In genomic region chr9:35760651-35761050, GRCh38 we compare ENCODE assay signal across 16 cellular contexts. TPM values are rescaled to one million over a fixed set of nuclear protein-coding genes. Genes with fewer than 3 reads are reported as not detected.
DNase-seq lines count a peak whose midpoint lies in the region; ATAC-seq, FAIRE-seq and TF ChIP-seq lines count a peak whose summit lies in the region.
"Had no signal": no experiment of that assay in that cellular context is flagged by ENCODE, and none has a peak within 500 bp of the region (broad histone marks: within the 10 kb centered on the region; RNA-seq: fewer than 3 reads in every experiment).

No MANE protein-coding gene starts in this region.

- H3K4me1 ChIP-seq in left ventricle myocardium inferior = peaks cover 30% of the 10 kb centered on the region
- peaks cover 20% of the 10 kb centered on the region for H3K4me1 ChIP-seq in MM.1S (ENCODE audit: low read length)
- H3K4me1 ChIP-seq: foreskin keratinocyte, prostate gland had no signal

- peaks cover 13% of the 10 kb centered on the region; the same call in 1 of the 2 replicates for H3F3A ChIP-seq in MM.1S (ENCODE audit: insufficient read depth, low read length)

- H3K4me1 Mint-ChIP-seq in activated B cell treated with CpG ODN at 0.5 μM for 24 hours (peaks cover 55% of the 10 kb centered on the region), type B pancreatic cell (ENCODE audit: unreplicated experiment) (peaks cover 11% of the 10 kb centered on the region)
- peaks cover 34% of the 10 kb centered on the region for H3K4me1 Mint-ChIP-seq in activated CD4-positive, alpha-beta T cell treated with anti-CD3 and anti-CD28 coated beads for 36 hours

- H4K20me1 ChIP-seq in MM.1S (ENCODE audit: insufficient read depth, low read length) = no peaks in the 10 kb centered on the region

- TF ChIP-seq CTCF in left ventricle myocardium inferior (IDR thresholded peaks at IDR 0.05; ENCODE audit: borderline replicate concordance) (no peak), activated B cell treated with CpG ODN at 0.5 μM for 24 hours (IDR thresholded peaks at IDR 0.05) (no peak), type B pancreatic cell (conservative IDR thresholded peaks at IDR 0.05) (no peak), MM.1S (IDR thresholded peaks at IDR 0.05; ENCODE audit: low read length) (no peak)

- H3K79me2 ChIP-seq in MM.1S (ENCODE audit: low read length) = peaks cover 69% of the 10 kb centered on the region

- CTCF ChIA-PET in activated B cell treated with CpG ODN at 0.5 μM for 24 hours (lab: Charles Lee) = interaction anchor here (0.8 to 2.1 kb wide), 3 partner anchors 22 to 66 kb away, joined by 3 to 7 read pairs (median 3); no protein-coding TSS in a partner anchor
- CTCF ChIA-PET in activated CD4-positive, alpha-beta T cell treated with anti-CD3 and anti-CD28 coated beads for 36 hours (lab: Charles Lee) = interaction anchor here (0.8 to 3.5 kb wide), 9 partner anchors 12 to 882 kb away, joined by 3 to 9 read pairs (median 5); no protein-coding TSS in a partner anchor

- DNase-seq in left ventricle myocardium inferior (no peak), Right ventricle myocardium superior (no peak), activated B cell treated with CpG ODN at 0.5 μM for 24 hours (no peak), type B pancreatic cell (ENCODE audit: extremely low spot score, unreplicated experiment) (no peak), MM.1S (no peak), HCEC 1CT (no peak)
- DNase-seq in activated CD4-positive, alpha-beta T cell treated with anti-CD3 and anti-CD28 coated beads for 36 hours = no peak
- DNase-seq: cerebellar nuclear complex, foreskin keratinocyte, NCI-H2107 had no signal

- H3K27ac ChIP-seq in left ventricle myocardium inferior (replicated peaks) = peak overlapping the region; percentile 5
- no peak overlapping the region for H3K27ac ChIP-seq in MM.1S (ENCODE audit: low read length)
- H3K27ac ChIP-seq: foreskin keratinocyte, prostate gland had no signal

- H3K27me3 ChIP-seq in left ventricle myocardium inferior (ENCODE audit: low read depth) = no peaks in the 10 kb centered on the region
- no peaks in the 10 kb centered on the region for H3K27me3 ChIP-seq in MM.1S (replicated peaks; ENCODE audit: insufficient read depth, low read length)
- H3K27me3 ChIP-seq: foreskin keratinocyte had no signal

- no peaks in the 10 kb centered on the region for H3K9me3 ChIP-seq in left ventricle myocardium inferior (replicated peaks)
- H3K9me3 ChIP-seq in MM.1S (replicated peaks; ENCODE audit: insufficient read depth, low read length) = no peaks in the 10 kb centered on the region
- H3K9me3 ChIP-seq: prostate gland had no signal

- peaks cover 11% of the 10 kb centered on the region for H3K36me3 Mint-ChIP-seq in activated B cell treated with CpG ODN at 0.5 μM for 24 hours (ENCODE audit: low read depth)
- H3K36me3 Mint-ChIP-seq in type B pancreatic cell = peaks cover 9% of the 10 kb centered on the region
- H3K36me3 Mint-ChIP-seq in activated CD4-positive, alpha-beta T cell treated with anti-CD3 and anti-CD28 coated beads for 36 hours (ENCODE audit: low read depth) = peaks cover 21% of the 10 kb centered on the region

- H3K36me3 ChIP-seq in left ventricle myocardium inferior (no peaks in the 10 kb centered on the region), MM.1S (replicated peaks; ENCODE audit: insufficient read depth, low read length) (no peaks in the 10 kb centered on the region)
- H3K36me3 ChIP-seq: prostate gland had no signal

- H3K4me3 Mint-ChIP-seq in activated B cell treated with CpG ODN at 0.5 μM for 24 hours (no peak overlapping the region), type B pancreatic cell (peak overlapping the region; percentile 44)
- no peak overlapping the region for H3K4me3 Mint-ChIP-seq in activated CD4-positive, alpha-beta T cell treated with anti-CD3 and anti-CD28 coated beads for 36 hours

- H3K9ac ChIP-seq in MM.1S (ENCODE audit: low read length) = no peak overlapping the region

- intact Hi-C loops in left ventricle myocardium inferior (cut with micrococcal nuclease) = no loop called here
- intact Hi-C loops in Right ventricle myocardium superior (cut with DNase I) = no loop called here
- intact Hi-C loops in activated B cell treated with CpG ODN at 0.5 μM for 24 hours (cut with micrococcal nuclease) = no loop called here
- intact Hi-C loops in activated CD4-positive, alpha-beta T cell treated with anti-CD3 and anti-CD28 coated beads for 36 hours (cut with DNase I, micrococcal nuclease) = no loop called here

- H3K9me2 ChIP-seq in MM.1S (replicated peaks; ENCODE audit: insufficient read depth, low read length) = no peaks in the 10 kb centered on the region

- ATAC-seq in Right ventricle myocardium superior (ENCODE audit: poor library complexity) (no peak), activated B cell treated with CpG ODN at 0.5 μM for 24 hours (ENCODE audit: low read depth) (no peak)
- no peak for ATAC-seq in activated CD4-positive, alpha-beta T cell treated with anti-CD3 and anti-CD28 coated beads for 36 hours
- ATAC-seq: foreskin keratinocyte, Panc1 had no signal

- H3K27ac Mint-ChIP-seq in activated B cell treated with CpG ODN at 0.5 μM for 24 hours = peak overlapping the region; percentile 22
- peak overlapping the region; percentile 64 for H3K27ac Mint-ChIP-seq in type B pancreatic cell
- no peak overlapping the region for H3K27ac Mint-ChIP-seq in activated CD4-positive, alpha-beta T cell treated with anti-CD3 and anti-CD28 coated beads for 36 hours

- H3K4me2 ChIP-seq in MM.1S (ENCODE audit: low read depth, low read length) = no peak overlapping the region

- no peak overlapping the region for H3K4me3 ChIP-seq in left ventricle myocardium inferior
- H3K4me3 ChIP-seq in MM.1S (ENCODE audit: low read length) = no peak overlapping the region
- H3K4me3 ChIP-seq: prostate gland had no signal

- H3K9me3 Mint-ChIP-seq in activated B cell treated with CpG ODN at 0.5 μM for 24 hours = no peaks in the 10 kb centered on the region
- no peaks in the 10 kb centered on the region for H3K9me3 Mint-ChIP-seq in type B pancreatic cell
- H3K9me3 Mint-ChIP-seq in activated CD4-positive, alpha-beta T cell treated with anti-CD3 and anti-CD28 coated beads for 36 hours (ENCODE audit: low read depth) = no peaks in the 10 kb centered on the region

- H2AFZ ChIP-seq in MM.1S (ENCODE audit: low read length) = no peak overlapping the region

- no peaks in the 10 kb centered on the region for H3K27me3 Mint-ChIP-seq in activated B cell treated with CpG ODN at 0.5 μM for 24 hours
- no peaks in the 10 kb centered on the region for H3K27me3 Mint-ChIP-seq in type B pancreatic cell
- H3K27me3 Mint-ChIP-seq in activated CD4-positive, alpha-beta T cell treated with anti-CD3 and anti-CD28 coated beads for 36 hours = no peaks in the 10 kb centered on the region

- FAIRE-seq in islet of Langerhans (lab: Jason Lieb, UNC) = peak; percentile 60
- FAIRE-seq: TTC549 had no signal

- POLR2A ChIA-PET in activated B cell treated with CpG ODN at 0.5 μM for 24 hours (lab: Charles Lee) = interaction anchor here (1.9 kb wide), 1 partner anchor 12 kb away, joined by 6 read pairs; the partner anchor contains the start of genes GBA2 and RGP1
- POLR2A ChIA-PET in activated CD4-positive, alpha-beta T cell treated with anti-CD3 and anti-CD28 coated beads for 36 hours (lab: Charles Lee) = interaction anchor here (1.0 kb wide), 1 partner anchor 12 kb away, joined by 6 read pairs; the partner anchor contains the start of genes GBA2 and RGP1

RNA-seq across cellular contexts. Expression of gene MSMP, which starts 6.6 kb away (rescaled TPM):
- total RNA-seq in left ventricle myocardium inferior (not detected), Right ventricle myocardium superior (not detected), activated B cell treated with CpG ODN at 0.5 μM for 24 hours (0.78 and 1.2 TPM in 2 replicates), type B pancreatic cell (ENCODE audit: low replicate concordance) (not detected in 2 replicates)
- total RNA-seq in activated CD4-positive, alpha-beta T cell treated with anti-CD3 and anti-CD28 coated beads for 36 hours = under 1 TPM in 1 of 2 experiments, not detected in 1; 0.39 TPM
- total RNA-seq: foreskin keratinocyte, liver, prostate gland, subcutaneous adipose tissue had no signal

RNA-seq across cellular contexts. Expression of gene RGP1, which starts 11.6 kb away (rescaled TPM):
- 30.2 TPM for total RNA-seq in left ventricle myocardium inferior
- 28.5 TPM for total RNA-seq in Right ventricle myocardium superior
- 23.8 and 25.4 TPM in 2 replicates for total RNA-seq in activated B cell treated with CpG ODN at 0.5 μM for 24 hours
- 35.0 and 35.7 TPM in 2 replicates for total RNA-seq in type B pancreatic cell (ENCODE audit: low replicate concordance)
- total RNA-seq in activated CD4-positive, alpha-beta T cell treated with anti-CD3 and anti-CD28 coated beads for 36 hours = 10 to 100 TPM; 14.0 to 15.5 TPM

RNA-seq across cellular contexts. Expression of gene GBA2, which starts 11.6 kb away (rescaled TPM):
- total RNA-seq in left ventricle myocardium inferior (75.0 TPM), Right ventricle myocardium superior (74.6 TPM), activated B cell treated with CpG ODN at 0.5 μM for 24 hours (93.4 and 104 TPM in 2 replicates), type B pancreatic cell (ENCODE audit: low replicate concordance) (100 and 103 TPM in 2 replicates)
- 10 to 100 TPM; 19.6 to 23.7 TPM for total RNA-seq in activated CD4-positive, alpha-beta T cell treated with anti-CD3 and anti-CD28 coated beads for 36 hours

RNA-seq across cellular contexts. Expression of gene CREB3, which starts 28.2 kb away (rescaled TPM):
- total RNA-seq in left ventricle myocardium inferior = 20.6 TPM
- 20.3 TPM for total RNA-seq in Right ventricle myocardium superior
- 13.8 and 16.9 TPM in 2 replicates for total RNA-seq in activated B cell treated with CpG ODN at 0.5 μM for 24 hours
- total RNA-seq in type B pancreatic cell (ENCODE audit: low replicate concordance) = 29.1 and 36.4 TPM in 2 replicates
- total RNA-seq in activated CD4-positive, alpha-beta T cell treated with anti-CD3 and anti-CD28 coated beads for 36 hours = 10 to 100 TPM; 24.0 to 26.0 TPM

RNA-seq across cellular contexts. Expression of gene TLN1, which starts 28.7 kb away (rescaled TPM):
- total RNA-seq in left ventricle myocardium inferior = 234 TPM
- total RNA-seq in Right ventricle myocardium superior = 252 TPM
- 327 and 362 TPM in 2 replicates for total RNA-seq in activated B cell treated with CpG ODN at 0.5 μM for 24 hours
- total RNA-seq in type B pancreatic cell (ENCODE audit: low replicate concordance) = 136 and 164 TPM in 2 replicates
- 100 to 1,000 TPM; 217 to 238 TPM for total RNA-seq in activated CD4-positive, alpha-beta T cell treated with anti-CD3 and anti-CD28 coated beads for 36 hours
